8 cellular contexts compared by ENCODE assay signal in genomic region chr9:28774433-28775029, GRCh38.
DNase-seq lines count a peak whose midpoint lies in the region; ATAC-seq, FAIRE-seq and TF ChIP-seq lines count a peak whose summit lies in the region.

No MANE protein-coding gene starts in this region.

- H3K4me2 ChIP-seq in astrocyte (ENCODE audit: low read length): no peak overlapping the region

- H3K9ac ChIP-seq in astrocyte (ENCODE audit: low read length): no peak overlapping the region

- H2AFZ ChIP-seq in astrocyte (ENCODE audit: low read depth, low read length): no peak overlapping the region

- no peaks in the 10 kb centered on the region for H3K9me3 Mint-ChIP-seq in astrocyte (ENCODE audit: unreplicated experiment)

- H3K27me3 ChIP-seq in heart right ventricle (no peaks in the 10 kb centered on the region), astrocyte (ENCODE audit: insufficient read depth, low read length) (no peaks in the 10 kb centered on the region), lower lobe of right lung (ENCODE audit: low read depth) (no peaks in the 10 kb centered on the region)

- H3K4me1 Mint-ChIP-seq in astrocyte (ENCODE audit: low read depth, unreplicated experiment): peaks cover 5% of the 10 kb centered on the region

- H3K4me3 Mint-ChIP-seq in astrocyte (ENCODE audit: unreplicated experiment): no peak overlapping the region

- no peaks in the 10 kb centered on the region for H4K20me1 ChIP-seq in astrocyte (ENCODE audit: insufficient read depth, low read length)

- H3K79me2 ChIP-seq in astrocyte (ENCODE audit: insufficient read depth, low read length): no peaks in the 10 kb centered on the region

- ATAC-seq in heart right ventricle (no peak), Right ventricle myocardium superior (ENCODE audit: poor library complexity) (no peak), lower lobe of right lung (peak in 1 of 2 donors; percentile 32), GM19023 (IDR thresholded peaks at IDR 0.05; ENCODE audit: unreplicated experiment) (no peak), HG03108 (IDR thresholded peaks at IDR 0.05; ENCODE audit: unreplicated experiment) (no peak)

- H3K27me3 Mint-ChIP-seq in astrocyte (ENCODE audit: low read depth, unreplicated experiment): no peaks in the 10 kb centered on the region

- H3K36me3 ChIP-seq in heart right ventricle: no peaks in the 10 kb centered on the region
- H3K36me3 ChIP-seq in astrocyte (ENCODE audit: insufficient read depth, low read length): no peaks in the 10 kb centered on the region
- H3K36me3 ChIP-seq in lower lobe of right lung: no peaks in the 10 kb centered on the region

- DNase-seq in heart right ventricle: no peak
- DNase-seq in Right ventricle myocardium superior: no peak
- DNase-seq in NCI-H146 (lab: John Stamatoyannopoulos, UW): peak; percentile 57
- peak; percentile 0 for DNase-seq in astrocyte (ENCODE audit: low read depth)
- DNase-seq in lower lobe of right lung: no peak
- DNase-seq in mucosa of gallbladder (ENCODE audit: low spot score): no peak

- H3K27ac Mint-ChIP-seq in astrocyte (ENCODE audit: unreplicated experiment): no peak overlapping the region

- no peaks in the 10 kb centered on the region for H3K36me3 Mint-ChIP-seq in astrocyte (ENCODE audit: low read depth, unreplicated experiment)

- 23 to 24% methylated on average over 5 of the region's 5 CpGs for WGBS in heart right ventricle, 2 donors

- no peaks in the 10 kb centered on the region for H3K9me3 ChIP-seq in heart right ventricle
- H3K9me3 ChIP-seq in astrocyte (ENCODE audit: insufficient read depth, low read depth, low read length): no peaks in the 10 kb centered on the region
- H3K9me3 ChIP-seq in lower lobe of right lung: no peaks in the 10 kb centered on the region

- FAIRE-seq in astrocyte (lab: Jason Lieb, UNC): no peak

- no peak overlapping the region for H3K27ac ChIP-seq in heart right ventricle
- H3K27ac ChIP-seq in astrocyte (ENCODE audit: low read depth, low read length): no peak overlapping the region
- no peak overlapping the region for H3K27ac ChIP-seq in lower lobe of right lung

- no peak overlapping the region for H3K4me3 ChIP-seq in heart right ventricle
- H3K4me3 ChIP-seq in astrocyte (ENCODE audit: insufficient read depth, low read depth, low read length): no peak overlapping the region
- H3K4me3 ChIP-seq in lower lobe of right lung: no peak overlapping the region

- intact Hi-C loops in heart right ventricle (cut with DNase I): no loop called here
- intact Hi-C loops in Right ventricle myocardium superior (cut with DNase I): no loop called here
- intact Hi-C loops in lower lobe of right lung (cut with DNase I): no loop called here

- H3K4me1 ChIP-seq in heart right ventricle (no peaks in the 10 kb centered on the region), astrocyte (ENCODE audit: insufficient read depth, low read length) (no peaks in the 10 kb centered on the region), lower lobe of right lung (no peaks in the 10 kb centered on the region)

- TF ChIP-seq CTCF in heart right ventricle (IDR thresholded peaks at IDR 0.05): peak in 7 of 9 donors; percentile 30 to 55 (median 48)
- peak; percentile 67 for TF ChIP-seq CTCF in astrocyte (IDR thresholded peaks at IDR 0.05; ENCODE audit: insufficient read depth, low read depth, low read length)
- peak; percentile 39 for TF ChIP-seq CTCF in lower lobe of right lung (IDR thresholded peaks at IDR 0.05)

Comparison
In these comparisons a context has a peak if more than half of its experiments do, and no peak if none do; other contexts are left out.
1. DNase-seq: peak in NCI-H146 (single experiment) and astrocyte (single experiment); none in heart right ventricle (0 of 2), Right ventricle myocardium superior (single experiment), lower lobe of right lung (single experiment) and mucosa of gallbladder (single experiment).
2. Peak in every context shown above with its lines, with median percentiles within 50 percentile points of each other: CTCF ChIP-seq.